Comparison of ENCODE assay signal across 11 cellular contexts in genomic region chrX:77917294-77917933, GRCh38. TPM values are rescaled to one million over a fixed set of nuclear protein-coding genes. Genes with fewer than 3 reads are reported as not detected.
DNase-seq lines count a peak whose midpoint lies in the region; ATAC-seq and TF ChIP-seq lines count a peak whose summit lies in the region.
"Had no signal": no experiment of that assay in that cellular context is flagged by ENCODE, and none has a peak within 500 bp of the region (broad histone marks: within the 10 kb centered on the region; RNA-seq: fewer than 3 reads in every experiment).

No MANE protein-coding gene starts in this region.

- H3K36me3 ChIP-seq in fibroblast of lung (ENCODE audit: control insufficient read depth, insufficient read depth, low read length) = no peaks in the 10 kb centered on the region

- peak; percentile 47 for ATAC-seq in GM21367 (IDR thresholded peaks at IDR 0.05; ENCODE audit: unreplicated experiment)
- peak; percentile 55 for ATAC-seq in HG03565 (IDR thresholded peaks at IDR 0.05; ENCODE audit: unreplicated experiment)
- ATAC-seq in HG02588 (IDR thresholded peaks at IDR 0.05; ENCODE audit: unreplicated experiment) = no peak
- no peak for ATAC-seq in HG03095 (IDR thresholded peaks at IDR 0.05; ENCODE audit: unreplicated experiment)

- H3K4me2 ChIP-seq in fibroblast of lung (ENCODE audit: extremely low read depth, insufficient read depth, low read length) = peak overlapping the region; percentile 37

- H3K79me2 ChIP-seq in fibroblast of lung (ENCODE audit: control insufficient read depth, insufficient read depth, low read length) = peaks cover 2% of the 10 kb centered on the region

- TF ChIP-seq CTCF in GM10266 (IDR thresholded peaks at IDR 0.05; ENCODE audit: control insufficient read depth, insufficient read depth, low read depth, missing control alignments) = no peak
- TF ChIP-seq CTCF in fibroblast of lung (conservative IDR thresholded peaks at IDR 0.05 in 1 of 2, IDR thresholded peaks at IDR 0.05 in 1 of 2; ENCODE audit: low read depth in 1 of 2, low read length in 2 of 2) = no peak

- no peaks in the 10 kb centered on the region for H4K20me1 ChIP-seq in fibroblast of lung (ENCODE audit: control insufficient read depth, extremely low read depth, insufficient read depth, low read length)

- no peak overlapping the region for H2AFZ ChIP-seq in fibroblast of lung (ENCODE audit: low read length)

- H3K27me3 ChIP-seq in fibroblast of lung (ENCODE audit: control insufficient read depth, insufficient read depth, low read length) = no peaks in the 10 kb centered on the region

- no peak overlapping the region for H3K27ac ChIP-seq in fibroblast of lung (ENCODE audit: insufficient read depth, low read length)

- no peaks in the 10 kb centered on the region for H3K4me1 ChIP-seq in fibroblast of lung (ENCODE audit: control insufficient read depth, extremely low read depth, insufficient read depth, low read length)

- H3K9ac ChIP-seq in fibroblast of lung (ENCODE audit: insufficient read depth, low read length) = no peak overlapping the region

- H3K4me3 ChIP-seq in fibroblast of lung (replicated peaks in 1 of 4; ENCODE audit: control extremely low read depth in 1 of 4, insufficient read depth in 1 of 4, low read depth in 3 of 4, low read length in 4 of 4) = no peak overlapping the region

- no peaks in the 10 kb centered on the region for H3K9me3 ChIP-seq in fibroblast of lung (ENCODE audit: control insufficient read depth, insufficient read depth, low read depth, low read length)

- DNase-seq in GM10266 (ENCODE audit: extremely low spot score) = peak; percentile 17
- no peak for DNase-seq in fibroblast of lung (ENCODE audit: low read depth in 2 of 2)
- DNase-seq in OCI-M2 (lab: John Stamatoyannopoulos, UW; ENCODE audit: unreplicated experiment) = no peak
- no peak for DNase-seq in nucleus accumbens (lab: John Stamatoyannopoulos, UW)
- DNase-seq: DMS79, NCI-H2227 treated with DMSO at 0.1 percent for 48 hours had no signal

RNA-seq across cellular contexts. Expression of gene ATP7A, which starts 6.9 kb away (rescaled TPM):
- 13.6 and 18.3 TPM in 2 replicates for total RNA-seq in fibroblast of lung
- polyA plus RNA-seq in fibroblast of lung = 11.6 and 12.2 TPM in 2 replicates
- polyA plus RNA-seq in fibroblast of lung (2012) = 6.7 and 7.2 TPM in 2 replicates
- polyA minus RNA-seq in fibroblast of lung (ENCODE audit: low replicate concordance) = 4.2 and 4.4 TPM in 2 replicates

RNA-seq across cellular contexts. Expression of gene COX7B, which starts 18.1 kb away (rescaled TPM):
- 291 and 302 TPM in 2 replicates for total RNA-seq in fibroblast of lung
- polyA plus RNA-seq in fibroblast of lung = 652 and 660 TPM in 2 replicates
- 532 and 547 TPM in 2 replicates for polyA plus RNA-seq in fibroblast of lung (2012)
- 28.0 and 57.9 TPM in 2 replicates for polyA minus RNA-seq in fibroblast of lung (ENCODE audit: low replicate concordance)

RNA-seq across cellular contexts. Expression of gene MAGT1, which starts 22.2 kb away (rescaled TPM):
- total RNA-seq in fibroblast of lung = 156 and 211 TPM in 2 replicates
- 86.2 and 102 TPM in 2 replicates for polyA plus RNA-seq in fibroblast of lung
- 55.8 and 66.6 TPM in 2 replicates for polyA plus RNA-seq in fibroblast of lung (2012)
- 47.2 and 53.7 TPM in 2 replicates for polyA minus RNA-seq in fibroblast of lung (ENCODE audit: low replicate concordance)

RNA-seq across cellular contexts. Expression of gene PGAM4, which starts 52.0 kb away (rescaled TPM):
- not detected in 2 replicates for total RNA-seq in fibroblast of lung
- 0.39 and 0.47 TPM in 2 replicates for polyA plus RNA-seq in fibroblast of lung
- 0.62 TPM in 1 of 2 replicates, not detected in the other for polyA plus RNA-seq in fibroblast of lung (2012)
- not detected in 2 replicates for polyA minus RNA-seq in fibroblast of lung (ENCODE audit: low replicate concordance)
- total RNA-seq: HT-29 had no signal

Comparison
In these comparisons a context has a peak if more than half of its experiments do, and no peak if none do; other contexts are left out.
1. ATAC-seq: peak in GM21367 (single experiment) and HG03565 (single experiment); none in HG02588 (single experiment) and HG03095 (single experiment).